Comparison of ENCODE assay signal across 16 cellular contexts in the genomic region with DNA sequence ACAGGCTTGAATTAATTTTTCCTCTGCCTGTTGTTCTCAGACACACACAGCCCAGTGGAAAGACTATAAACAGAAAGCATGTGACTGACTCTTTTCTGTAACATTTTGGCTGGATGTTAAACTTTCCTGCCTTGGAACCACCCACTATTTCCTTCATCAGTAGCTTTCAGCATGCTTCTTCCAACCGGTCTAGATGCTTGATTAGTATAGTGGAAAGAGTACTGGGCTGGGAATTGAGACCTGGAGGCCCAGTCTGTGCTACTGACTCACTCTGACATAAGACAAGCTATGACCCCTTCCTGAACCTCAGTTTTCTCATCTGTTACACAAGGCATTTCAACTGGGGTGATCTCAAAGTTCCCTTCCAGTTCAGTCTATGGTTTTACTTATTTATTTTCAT.
"Had no signal": no experiment of that assay in that cellular context is flagged by ENCODE, and none has a peak within 500 bp of the region (broad histone marks: within the 10 kb centered on the region; RNA-seq: fewer than 3 reads in every experiment).

No MANE protein-coding gene starts in this region.

- H3K36me3 ChIP-seq: brain microvascular endothelial cell, colonic mucosa, gastrocnemius medialis, upper lobe of right lung had no signal

- DNase-seq: activated CD4-positive, alpha-beta T cell treated with anti-CD3 and anti-CD28 coated beads, Interleukin-2, amount 10 ng/mL, durations not matched to agents 7 days and 5 days; activated CD8-positive, alpha-beta memory T cell treated with anti-CD3 and anti-CD28 coated beads, Interleukin-2, amount 50 U/mL, for 4 hours; activated naive CD4-positive, alpha-beta T cell treated with anti-CD3 and anti-CD28 coated beads for 36 hours; activated T-cell treated with anti-CD3 and anti-CD28 coated beads, Interleukin-2, amount 50 U/mL, for 4 hours; brain microvascular endothelial cell; colonic mucosa; endodermal cell; gastrocnemius medialis; islet precursor cell; small intestine; stimulated activated CD4-positive, alpha-beta T cell treated with anti-CD3 and anti-CD28 coated beads, Interleukin-4, amount 100 ng/mL, for 24 hours; T-helper 1 cell; T-helper 9 cell; upper lobe of right lung had no signal

- H3K4me1 ChIP-seq: colonic mucosa, gastrocnemius medialis, upper lobe of right lung had no signal

- H3K27me3 ChIP-seq: brain microvascular endothelial cell, colonic mucosa, gastrocnemius medialis, upper lobe of right lung had no signal

- ATAC-seq: activated T-cell treated with anti-CD3 and anti-CD28 coated beads, Interleukin-2, amount 50 U/mL, for 4 hours; gastrocnemius medialis; stimulated activated memory B cell treated with anti-CD40 and anti-IgM and Interleukin-4, amounts not matched to agents 10 μg/mL and 1 μg/mL and 100 μg/mL, for 72 hours; upper lobe of right lung had no signal

- H3K4me3 ChIP-seq: colonic mucosa, gastrocnemius medialis, upper lobe of right lung had no signal

- H3K27ac ChIP-seq: brain microvascular endothelial cell, colonic mucosa, epithelial cell of prostate, gastrocnemius medialis, upper lobe of right lung had no signal

- H3K9me3 ChIP-seq: colonic mucosa, gastrocnemius medialis, upper lobe of right lung had no signal
